Comparison of ENCODE assay signal across 32 cellular contexts in the genomic region with DNA sequence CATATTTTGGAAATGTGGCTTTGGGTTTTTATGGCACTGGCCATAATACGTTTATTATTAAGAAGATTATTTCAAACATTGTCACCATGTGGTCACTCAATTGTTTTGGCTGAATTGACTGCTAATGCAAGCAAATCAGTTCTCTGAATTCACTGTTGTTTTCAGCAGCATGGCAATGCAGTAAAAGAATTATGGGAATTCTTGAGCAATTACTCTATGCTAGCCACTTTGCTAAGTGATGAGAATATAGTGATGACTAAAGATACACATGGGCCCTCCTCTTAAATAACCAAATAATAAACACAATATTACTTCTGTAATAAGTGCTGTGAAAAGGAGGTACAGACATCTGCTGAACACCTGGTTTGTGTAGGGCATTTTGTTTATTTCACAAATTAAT.
"Had no signal": no experiment of that assay in that cellular context is flagged by ENCODE, and none has a peak within 500 bp of the region (broad histone marks: within the 10 kb centered on the region; RNA-seq: fewer than 3 reads in every experiment).

No MANE protein-coding gene starts in this region.

- H3K9me3 ChIP-seq: adrenal gland, ascending aorta, body of pancreas, breast epithelium had no signal

- H3K27me3 ChIP-seq: adrenal gland, ascending aorta, body of pancreas, brain microvascular endothelial cell, breast epithelium, cardiac muscle cell had no signal

- H3K27ac ChIP-seq: adrenal gland, ascending aorta, body of pancreas, brain microvascular endothelial cell, breast epithelium, cardiac muscle cell had no signal

- ATAC-seq: activated naive CD4-positive, alpha-beta T cell treated with anti-CD3 and anti-CD28 coated beads, Interleukin-2, amount 50 U/mL, for 72 hours; activated naive CD8-positive, alpha-beta T cell treated with anti-CD3 and anti-CD28 coated beads, Interleukin-2, amount 50 U/mL, for 24 hours; activated T-cell treated with anti-CD3 and anti-CD28 coated beads, Interleukin-2, amount 50 U/mL, for 4 hours; activated T-cell treated with anti-CD3 and anti-CD28 coated beads, Interleukin-2, amount 50 U/mL, for 72 hours; activated T-helper 17 cell treated with anti-CD3 and anti-CD28 coated beads, Interleukin-2, amount 50 U/mL, for 72 hours; body of pancreas had no signal

- H3K4me1 ChIP-seq: adrenal gland, ascending aorta, body of pancreas, breast epithelium had no signal

- DNase-seq: activated effector memory CD4-positive, alpha-beta T cell treated with anti-CD3 and anti-CD28 coated beads, Interleukin-2, amount 50 U/mL, for 16 hours; activated effector memory CD4-positive, alpha-beta T cell treated with Interleukin-2 at 50 U/mL for 16 hours; activated gamma-delta T cell; activated gamma-delta T cell treated with Interleukin-2 at 50 U/mL for 16 hours; activated naive CD4-positive, alpha-beta T cell; activated naive CD4-positive, alpha-beta T cell treated with anti-CD3 and anti-CD28 coated beads for 36 hours; activated naive CD4-positive, alpha-beta T cell treated with anti-CD3 and anti-CD28 coated beads, Interleukin-2, amount 10 ng/mL, durations not matched to agents 7 days and 5 days; activated naive CD4-positive, alpha-beta T cell treated with anti-CD3 and anti-CD28 coated beads, Interleukin-2, amount 50 U/mL, for 16 hours; activated naive CD4-positive, alpha-beta T cell treated with Interleukin-2 at 50 U/mL for 16 hours; activated naive CD8-positive, alpha-beta T cell treated with anti-CD3 and anti-CD28 coated beads for 36 hours; activated naive CD8-positive, alpha-beta T cell treated with anti-CD3 and anti-CD28 coated beads, Interleukin-2, amount 10 ng/mL, durations not matched to agents 7 days and 5 days; activated naive CD8-positive, alpha-beta T cell treated with anti-CD3 and anti-CD28 coated beads, Interleukin-2, amount 50 U/mL, for 24 hours; activated T-cell treated with anti-CD3 and anti-CD28 coated beads, Interleukin-2, amount 50 U/mL, for 1 hour; activated T-cell treated with anti-CD3 and anti-CD28 coated beads, Interleukin-2, amount 50 U/mL, for 24 hours; activated T-cell treated with anti-CD3 and anti-CD28 coated beads, Interleukin-2, amount 50 U/mL, for 4 hours; activated T-cell treated with anti-CD3 and anti-CD28 coated beads, Interleukin-2, amount 50 U/mL, for 48 hours; activated T-cell treated with anti-CD3 and anti-CD28 coated beads, Interleukin-2, amount 50 U/mL, for 72 hours; adrenal gland; amniotic stem cell; amygdala; anterior cingulate cortex; aorta; body of pancreas; brain microvascular endothelial cell; caudate nucleus; central memory CD4-positive, alpha-beta T cell; cerebellar nuclear complex had no signal

- H3K36me3 ChIP-seq: adrenal gland, ascending aorta, brain microvascular endothelial cell, breast epithelium, cardiac muscle cell had no signal

- H3K4me3 ChIP-seq: adrenal gland, ascending aorta, body of pancreas, breast epithelium, cardiac muscle cell had no signal
